15 cellular contexts compared by ENCODE assay signal in the genomic region with DNA sequence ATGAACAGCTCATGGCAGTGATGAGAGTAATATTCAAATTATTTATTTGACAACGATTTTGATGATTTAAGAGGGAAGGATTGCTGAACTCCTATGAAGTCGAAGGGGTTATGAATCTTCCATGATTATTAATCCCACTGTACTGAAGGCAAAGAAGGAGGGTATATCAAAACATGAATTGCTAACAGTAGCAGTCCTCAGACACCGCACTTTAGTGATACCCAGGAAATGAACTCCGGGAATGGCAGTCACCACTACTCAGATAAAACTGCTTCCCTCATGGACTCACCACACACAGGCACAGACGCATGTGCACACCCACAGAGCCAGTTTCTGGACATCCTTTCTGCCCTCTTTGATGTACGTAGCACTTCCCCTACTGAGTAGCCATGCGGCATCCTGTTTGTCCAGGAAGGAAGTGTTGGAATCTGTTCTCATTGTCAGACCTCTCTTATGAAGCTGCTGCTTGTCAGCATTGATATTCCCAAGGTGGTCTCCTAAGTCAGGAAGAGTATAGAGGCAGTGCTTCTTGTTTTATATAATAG.
DNase-seq lines count a peak whose midpoint lies in the region; ATAC-seq and TF ChIP-seq lines count a peak whose summit lies in the region.
"Had no signal": no experiment of that assay in that cellular context is flagged by ENCODE, and none has a peak within 500 bp of the region (broad histone marks: within the 10 kb centered on the region; RNA-seq: fewer than 3 reads in every experiment).

No MANE protein-coding gene starts in this region.

- WGBS in body of pancreas, 2 donors, result 84% methylated on average over 6 to 7 of the region's 7 CpGs
- 100% methylated on average over 1 of the region's 7 CpGs for WGBS in mesendoderm (ENCODE audit: extremely low coverage, insufficient coverage, low lambda C conversion rate)

- no peak overlapping the region for H3K23ac ChIP-seq in mesendoderm (ENCODE audit: low read length)

- no peaks in the 10 kb centered on the region for H3K79me2 ChIP-seq in mesendoderm (ENCODE audit: control insufficient read depth, insufficient read depth, low read length)

- H3K56ac ChIP-seq in mesendoderm (ENCODE audit: low read length), result no peak overlapping the region

- in situ Hi-C loops in gastrocnemius medialis (cut with MboI; ENCODE audit: low sequenced_read_pairs in 4 of 4), result no loop called here

- H3K18ac ChIP-seq in mesendoderm (ENCODE audit: low read length), result no peak overlapping the region

- no peak overlapping the region for H3K4ac ChIP-seq in mesendoderm (ENCODE audit: low read depth, low read length)

- H3K9ac ChIP-seq in mesendoderm (ENCODE audit: low read length), result no peak overlapping the region

- H3K27me3 ChIP-seq in body of pancreas, result no peaks in the 10 kb centered on the region
- no peaks in the 10 kb centered on the region for H3K27me3 ChIP-seq in gastrocnemius medialis
- H3K27me3 ChIP-seq in mesendoderm (ENCODE audit: insufficient read depth, low read length, poor library complexity), result no peaks in the 10 kb centered on the region
- H3K27me3 ChIP-seq: suprapubic skin had no signal

- H3K4me3 ChIP-seq in body of pancreas, result no peak overlapping the region
- no peak overlapping the region for H3K4me3 ChIP-seq in gastrocnemius medialis
- no peak overlapping the region for H3K4me3 ChIP-seq in mesendoderm (ENCODE audit: low read length)
- H3K4me3 ChIP-seq: coronary artery, suprapubic skin had no signal

- TF ChIP-seq POLR2A in body of pancreas (IDR thresholded peaks at IDR 0.05), result no peak
- TF ChIP-seq POLR2A in gastrocnemius medialis (IDR thresholded peaks at IDR 0.05), result no peak

- H3K9me3 ChIP-seq in body of pancreas (no peaks in the 10 kb centered on the region), gastrocnemius medialis (no peaks in the 10 kb centered on the region)
- H3K9me3 ChIP-seq: suprapubic skin had no signal

- no peak overlapping the region for H2BK5ac ChIP-seq in mesendoderm (ENCODE audit: low read length)

- H2AK5ac ChIP-seq in mesendoderm (ENCODE audit: low read length), result no peak overlapping the region

- H3K27ac ChIP-seq in body of pancreas (peak overlapping the region in 1 of 4 donors; percentile 23), gastrocnemius medialis (peak overlapping the region in 3 of 4 donors; percentile 16 to 55 (median 47)), mesendoderm (ENCODE audit: low read depth, low read length) (no peak overlapping the region)
- H3K27ac ChIP-seq: suprapubic skin had no signal

- H3K79me1 ChIP-seq in mesendoderm (ENCODE audit: low read length), result no peaks in the 10 kb centered on the region

- TF ChIP-seq CTCF in body of pancreas (IDR thresholded peaks at IDR 0.05) (no peak), gastrocnemius medialis (IDR thresholded peaks at IDR 0.05 in 4 of 5, conservative IDR thresholded peaks at IDR 0.05 in 1 of 5) (no peak)

- DNase-seq in NCI-H1092 treated with DMSO at 0.1 percent for 48 hours (lab: John Stamatoyannopoulos, UW) (peak; percentile 45), NCI-H1092 (lab: John Stamatoyannopoulos, UW) (no peak), body of pancreas (no peak), left kidney (ENCODE audit: low read depth, low spot score) (peak; percentile 43), gastrocnemius medialis (no peak), mesendoderm (no peak), hepatic stellate cell (ENCODE audit: low spot score) (no peak)
- DNase-seq: 8988T; activated CD4-positive, alpha-beta T cell treated with anti-CD3 and anti-CD28 coated beads, Interleukin-2, amount 10 ng/mL, durations not matched to agents 24 days and 14 days; activated effector memory CD4-positive, alpha-beta T cell treated with Interleukin-2 at 50 U/mL for 16 hours; NK-92 treated with Interleukin-12 subunit alpha and Interleukin-12 subunit beta, amount 100 ng/mL, for 24 hours; SW 1271 had no signal

- no peak overlapping the region for H3K4me2 ChIP-seq in mesendoderm (ENCODE audit: low read length)

- no peak overlapping the region for H4K8ac ChIP-seq in mesendoderm (ENCODE audit: low read depth, low read length)

- intact Hi-C loops in body of pancreas (cut with DNase I) (no loop called here), gastrocnemius medialis (cut with DNase I; ENCODE audit: low total_unique reads) (no loop called here)

- ATAC-seq in body of pancreas (peak; percentile 52), gastrocnemius medialis (peak; percentile 46 to 52), GM21825 (IDR thresholded peaks at IDR 0.05; ENCODE audit: unreplicated experiment) (no peak)

- no peaks in the 10 kb centered on the region for H3K36me3 ChIP-seq in body of pancreas (replicated peaks in 1 of 2; ENCODE audit: insufficient read depth in 1 of 2, low read depth in 2 of 2)
- no peaks in the 10 kb centered on the region for H3K36me3 ChIP-seq in gastrocnemius medialis
- no peaks in the 10 kb centered on the region for H3K36me3 ChIP-seq in mesendoderm (ENCODE audit: control insufficient read depth, insufficient read depth, low read length)
- H3K36me3 ChIP-seq: suprapubic skin had no signal

- H4K5ac ChIP-seq in mesendoderm (ENCODE audit: low read length), result no peak overlapping the region

- H2BK120ac ChIP-seq in mesendoderm (ENCODE audit: low read depth, low read length), result no peak overlapping the region

- H3K4me1 ChIP-seq in body of pancreas, result peaks cover 9% of the 10 kb centered on the region
- H3K4me1 ChIP-seq in gastrocnemius medialis, result peaks cover 0 to 6% of the 10 kb centered on the region in 2 donors
- H3K4me1 ChIP-seq in mesendoderm (ENCODE audit: control insufficient read depth, low read depth, low read length), result no peaks in the 10 kb centered on the region

- no peak overlapping the region for H2BK15ac ChIP-seq in mesendoderm (replicated peaks; ENCODE audit: low read depth)

Comparison
In these comparisons a context has a peak if more than half of its experiments do, and no peak if none do; other contexts are left out.
1. DNase-seq: peak in NCI-H1092 treated with DMSO at 0.1 percent for 48 hours (single experiment) and left kidney (single experiment); none in NCI-H1092 (single experiment), body of pancreas (0 of 4), gastrocnemius medialis (0 of 2), mesendoderm (single experiment) and hepatic stellate cell (single experiment).